ENCODE assay signal across 8 cellular contexts in the genomic region with DNA sequence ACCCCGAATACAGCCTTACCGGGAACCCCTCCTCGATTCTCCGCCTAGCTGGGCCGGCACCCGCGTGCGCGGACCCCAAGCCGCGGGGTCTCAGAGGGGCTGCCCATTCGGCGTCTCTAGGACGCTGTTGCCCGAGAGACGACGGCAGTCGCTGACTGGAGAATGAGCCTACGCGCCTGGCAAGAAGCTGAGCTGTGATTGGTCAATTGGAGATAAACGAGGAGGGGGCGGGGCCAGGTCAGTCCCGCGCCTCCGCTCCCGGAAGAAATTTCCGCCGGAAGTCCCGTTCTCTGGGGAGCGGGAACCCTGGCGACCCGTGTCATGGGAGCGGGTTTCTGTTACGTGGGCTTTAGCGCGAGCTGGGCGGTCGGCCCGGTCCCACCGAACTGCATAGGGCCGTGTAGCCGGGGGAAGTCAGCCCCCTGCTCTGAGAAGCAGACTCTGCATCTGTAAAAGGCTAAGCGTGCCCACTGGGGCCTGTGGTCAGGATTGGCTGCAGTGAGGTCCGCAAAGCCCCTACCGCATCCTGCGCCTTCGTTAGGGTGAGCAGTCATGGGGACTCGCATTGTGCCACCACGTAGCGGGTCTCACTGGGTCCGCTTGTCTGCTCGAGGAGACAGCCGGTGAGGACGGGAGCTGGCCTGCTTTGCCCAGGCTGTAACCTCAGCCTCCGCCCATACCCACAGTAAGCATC. TPM values are rescaled to one million over a fixed set of nuclear protein-coding genes. Genes with fewer than 3 reads are reported as not detected.
DNase-seq lines count a peak whose midpoint lies in the region; ATAC-seq, FAIRE-seq and TF ChIP-seq lines count a peak whose summit lies in the region.

A gene with protein sequence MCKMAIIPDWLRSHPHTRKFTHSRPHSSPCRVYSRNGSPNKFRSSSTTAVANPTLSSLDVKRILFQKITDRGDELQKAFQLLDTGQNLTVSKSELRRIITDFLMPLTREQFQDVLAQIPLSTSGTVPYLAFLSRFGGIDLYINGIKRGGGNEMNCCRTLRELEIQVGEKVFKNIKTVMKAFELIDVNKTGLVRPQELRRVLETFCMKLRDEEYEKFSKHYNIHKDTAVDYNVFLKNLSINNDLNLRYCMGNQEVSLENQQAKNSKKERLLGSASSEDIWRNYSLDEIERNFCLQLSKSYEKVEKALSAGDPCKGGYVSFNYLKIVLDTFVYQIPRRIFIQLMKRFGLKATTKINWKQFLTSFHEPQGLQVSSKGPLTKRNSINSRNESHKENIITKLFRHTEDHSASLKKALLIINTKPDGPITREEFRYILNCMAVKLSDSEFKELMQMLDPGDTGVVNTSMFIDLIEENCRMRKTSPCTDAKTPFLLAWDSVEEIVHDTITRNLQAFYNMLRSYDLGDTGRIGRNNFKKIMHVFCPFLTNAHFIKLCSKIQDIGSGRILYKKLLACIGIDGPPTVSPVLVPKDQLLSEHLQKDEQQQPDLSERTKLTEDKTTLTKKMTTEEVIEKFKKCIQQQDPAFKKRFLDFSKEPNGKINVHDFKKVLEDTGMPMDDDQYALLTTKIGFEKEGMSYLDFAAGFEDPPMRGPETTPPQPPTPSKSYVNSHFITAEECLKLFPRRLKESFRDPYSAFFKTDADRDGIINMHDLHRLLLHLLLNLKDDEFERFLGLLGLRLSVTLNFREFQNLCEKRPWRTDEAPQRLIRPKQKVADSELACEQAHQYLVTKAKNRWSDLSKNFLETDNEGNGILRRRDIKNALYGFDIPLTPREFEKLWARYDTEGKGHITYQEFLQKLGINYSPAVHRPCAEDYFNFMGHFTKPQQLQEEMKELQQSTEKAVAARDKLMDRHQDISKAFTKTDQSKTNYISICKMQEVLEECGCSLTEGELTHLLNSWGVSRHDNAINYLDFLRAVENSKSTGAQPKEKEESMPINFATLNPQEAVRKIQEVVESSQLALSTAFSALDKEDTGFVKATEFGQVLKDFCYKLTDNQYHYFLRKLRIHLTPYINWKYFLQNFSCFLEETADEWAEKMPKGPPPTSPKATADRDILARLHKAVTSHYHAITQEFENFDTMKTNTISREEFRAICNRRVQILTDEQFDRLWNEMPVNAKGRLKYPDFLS (N-terminal part only) (minus strand): TSS at position 157 of the 694 bp plus-strand sequence. CDS start 29,987 bp downstream, outside the sequence.

- peak within 1 kb of the TSS; percentile 86 to 91 for H3K9ac ChIP-seq in kidney (ENCODE audit: low read length in 2 of 2)

- peaks cover 3% of the 10 kb centered on the region for H3K27me3 Mint-ChIP-seq in chondrocyte (ENCODE audit: low read depth)

- H3K4me2 ChIP-seq in A549, result peak within 1 kb of the TSS; percentile 93

- peak within 1 kb of the TSS; percentile 90 for H3K4me3 ChIP-seq in A549
- peak within 1 kb of the TSS; percentile 92 to 99 for H3K4me3 ChIP-seq in kidney (ENCODE audit: low read length in 2 of 2)

- H3K9me3 Mint-ChIP-seq in chondrocyte (ENCODE audit: low read depth), result no peaks in the 10 kb centered on the region

- WGBS in A549 (ENCODE audit: missing lambda C conversion rate), result 10% methylated on average over 5 of the region's 55 CpGs

- peak; percentile 98 to 99 for ATAC-seq in A549
- peak; percentile 57 for ATAC-seq in GM18870 (IDR thresholded peaks at IDR 0.05; ENCODE audit: unreplicated experiment)
- ATAC-seq in HG03135 (IDR thresholded peaks at IDR 0.05; ENCODE audit: unreplicated experiment), result peak; percentile 79

- no peak for TF ChIP-seq RAD21 in A549 (conservative IDR thresholded peaks at IDR 0.05 in 1 of 2, IDR thresholded peaks at IDR 0.05 in 1 of 2)

- POLR2A ChIA-PET in A549 (lab: Yijun Ruan, JAX), result interaction anchor here (0.5 to 0.8 kb wide), 2 partner anchors 179 to 276 kb away, joined by 3 to 5 read pairs; no protein-coding TSS in a partner anchor

- no peak for TF ChIP-seq EP300 in A549 (IDR thresholded peaks at IDR 0.05)

- intact Hi-C loops in kidney (cut with DNase I), result no loop called here

- H3K4me3 Mint-ChIP-seq in chondrocyte (ENCODE audit: unreplicated experiment), result peak within 1 kb of the TSS; percentile 87

- H3K4me1 Mint-ChIP-seq in chondrocyte (ENCODE audit: low read depth), result peaks cover 17% of the 10 kb centered on the region

- H3K27ac ChIP-seq in A549, result peak within 1 kb of the TSS; percentile 85 to 97
- peak within 1 kb of the TSS; percentile 37 to 72 for H3K27ac ChIP-seq in kidney (ENCODE audit: low read depth in 2 of 2, low read length in 2 of 2)

- CTCF ChIA-PET in A549 (lab: Yijun Ruan, JAX), result no interaction called here

- H3K36me3 ChIP-seq in kidney (ENCODE audit: control insufficient read depth in 1 of 2, insufficient read depth in 2 of 2, low read length in 2 of 2), result no peaks in the 10 kb centered on the region

- peak within 1 kb of the TSS; percentile 93 for H3K27ac Mint-ChIP-seq in chondrocyte (ENCODE audit: unreplicated experiment)

- DNase-seq in A549 (ENCODE audit: low read depth in 1 of 2, low spot score in 1 of 2) (peak; percentile 80 to 92), NCI-H446 (lab: John Stamatoyannopoulos, UW) (peak; percentile 85 to 95), chondrocyte (ENCODE audit: low spot score) (peak; percentile 94), kidney (peak; percentile 96)
- peak; percentile 82 for DNase-seq in activated CD4-positive, alpha-beta T cell treated with anti-CD3 and anti-CD28 coated beads for 1 hour
- DNase-seq in stimulated activated CD4-positive, alpha-beta T cell treated with anti-CD3 and anti-CD28 coated beads, Interleukin-15, amount 100 ng/mL, for 24 hours, result peak; percentile 95

- no peak for FAIRE-seq in A549 (lab: Jason Lieb, UNC)
- FAIRE-seq in kidney (lab: Jason Lieb, UNC), result peak; percentile 86

- no peaks in the 10 kb centered on the region for H3K9me3 ChIP-seq in A549
- H3K9me3 ChIP-seq in kidney (ENCODE audit: control insufficient read depth in 1 of 2, low read length in 2 of 2), result no peaks in the 10 kb centered on the region

- H3K36me3 Mint-ChIP-seq in chondrocyte (ENCODE audit: low read depth), result no peaks in the 10 kb centered on the region

- H3K4me1 ChIP-seq in A549 (0 out of 3 replicates have a peak, but pooled peaks cover 5% of the 10 kb centered on the region), kidney (ENCODE audit: control insufficient read depth in 1 of 2, insufficient read depth in 1 of 2, low read depth in 1 of 2, low read length in 2 of 2) (peaks cover 0 to 10% of the 10 kb centered on the region in 2 donors)

- TF ChIP-seq CTCF in A549 (IDR thresholded peaks at IDR 0.05) (no peak), chondrocyte (IDR thresholded peaks at IDR 0.05) (no peak), kidney (IDR thresholded peaks at IDR 0.05; ENCODE audit: borderline replicate concordance, extremely low read depth, insufficient read depth) (no peak)

- TF ChIP-seq POLR2A in A549 (IDR thresholded peaks at IDR 0.05; ENCODE audit: low read length), result peak; percentile 60

TF ChIP-seq in A549, 52 proteins besides CTCF, POLR2A, EP300 and RAD21 (continues in another document):
- no peak for TF ChIP-seq ZFP36 (IDR thresholded peaks at IDR 0.05; ENCODE audit: borderline replicate concordance, partially characterized antibody)
- TF ChIP-seq JUN (IDR thresholded peaks at IDR 0.05), result peak in 1 of 2 experiments; percentile 58; a peak in 1 of 5 replicates
- TF ChIP-seq HOXB13 (CRISPR knock-in tag; IDR thresholded peaks at IDR 0.05; ENCODE audit: low read depth), result peak; percentile 90
- TF ChIP-seq HOXB5 (CRISPR knock-in tag; IDR thresholded peaks at IDR 0.05), result peak; percentile 77; the same call in 1 of the 2 replicates
- TF ChIP-seq, protein P1, sequence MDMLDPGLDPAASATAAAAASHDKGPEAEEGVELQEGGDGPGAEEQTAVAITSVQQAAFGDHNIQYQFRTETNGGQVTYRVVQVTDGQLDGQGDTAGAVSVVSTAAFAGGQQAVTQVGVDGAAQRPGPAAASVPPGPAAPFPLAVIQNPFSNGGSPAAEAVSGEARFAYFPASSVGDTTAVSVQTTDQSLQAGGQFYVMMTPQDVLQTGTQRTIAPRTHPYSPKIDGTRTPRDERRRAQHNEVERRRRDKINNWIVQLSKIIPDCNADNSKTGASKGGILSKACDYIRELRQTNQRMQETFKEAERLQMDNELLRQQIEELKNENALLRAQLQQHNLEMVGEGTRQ (IDR thresholded peaks at IDR 0.05), result no peak; the same call in 1 of the 2 replicates
- TF ChIP-seq, protein P2, sequence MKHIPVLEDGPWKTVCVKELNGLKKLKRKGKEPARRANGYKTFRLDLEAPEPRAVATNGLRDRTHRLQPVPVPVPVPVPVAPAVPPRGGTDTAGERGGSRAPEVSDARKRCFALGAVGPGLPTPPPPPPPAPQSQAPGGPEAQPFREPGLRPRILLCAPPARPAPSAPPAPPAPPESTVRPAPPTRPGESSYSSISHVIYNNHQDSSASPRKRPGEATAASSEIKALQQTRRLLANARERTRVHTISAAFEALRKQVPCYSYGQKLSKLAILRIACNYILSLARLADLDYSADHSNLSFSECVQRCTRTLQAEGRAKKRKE (CRISPR knock-in tag; IDR thresholded peaks at IDR 0.05; ENCODE audit: low read depth), result peak; percentile 80
- TF ChIP-seq, protein P3, sequence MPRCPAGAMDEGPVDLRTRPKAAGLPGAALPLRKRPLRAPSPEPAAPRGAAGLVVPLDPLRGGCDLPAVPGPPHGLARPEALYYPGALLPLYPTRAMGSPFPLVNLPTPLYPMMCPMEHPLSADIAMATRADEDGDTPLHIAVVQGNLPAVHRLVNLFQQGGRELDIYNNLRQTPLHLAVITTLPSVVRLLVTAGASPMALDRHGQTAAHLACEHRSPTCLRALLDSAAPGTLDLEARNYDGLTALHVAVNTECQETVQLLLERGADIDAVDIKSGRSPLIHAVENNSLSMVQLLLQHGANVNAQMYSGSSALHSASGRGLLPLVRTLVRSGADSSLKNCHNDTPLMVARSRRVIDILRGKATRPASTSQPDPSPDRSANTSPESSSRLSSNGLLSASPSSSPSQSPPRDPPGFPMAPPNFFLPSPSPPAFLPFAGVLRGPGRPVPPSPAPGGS (IDR thresholded peaks at IDR 0.05), result no peak
- no peak for TF ChIP-seq FOSL2 (IDR thresholded peaks at IDR 0.05)
- TF ChIP-seq FOSL2 (CRISPR knock-in tag; IDR thresholded peaks at IDR 0.05), result 0 out of 2 replicates have a peak, but pooled peaks have one; percentile 3
- TF ChIP-seq RNF2 (IDR thresholded peaks at IDR 0.05; ENCODE audit: borderline replicate concordance, low read depth), result peak; percentile 75; the same call in 1 of the 2 replicates
- 0 out of 2 replicates have a peak, but pooled peaks have one; percentile 15 for TF ChIP-seq EHF (CRISPR knock-in tag; IDR thresholded peaks at IDR 0.05)
- no peak for TF ChIP-seq RCOR1 (IDR thresholded peaks at IDR 0.05; ENCODE audit: low read depth, low read length)

RNA-seq across cellular contexts. Expression of the gene that starts here (rescaled TPM):
- 1.1 and 1.2 TPM in 2 replicates for polyA plus RNA-seq in A549 (2011; rRNA removed)
- 0.16 and 0.21 TPM in 2 replicates for polyA plus RNA-seq in A549 (2012; cell fraction: cytosol; rRNA removed)
- 0.11 and 0.18 TPM in 2 replicates for polyA plus RNA-seq in A549 (2012; cell fraction: nucleus; rRNA removed)
- 0.46 to 0.51 TPM (median 0.47 TPM) in 3 replicates for polyA plus RNA-seq in A549 (2017; fragmentation: RNase III; extraction: RNeasy Plus Mini Kit Qiagen cat#74134 plus additional on column Dnase treatment)
- polyA minus RNA-seq in A549 (2011; rRNA and poly(A)+ RNA removed), result 0.39 and 0.66 TPM in 2 replicates
- total RNA-seq in chondrocyte, result 0.49 to 1.5 TPM (median 1.1 TPM) in 3 replicates
- total RNA-seq in kidney, result 11.8 TPM
- polyA plus RNA-seq in kidney (ENCODE audit: insufficient read depth, low read depth, low replicate concordance), result 1.5 TPM

Comparison
In these comparisons a context has a peak if more than half of its experiments do, and no peak if none do; other contexts are left out.
1. Peak in every context shown above with its lines: DNase-seq, ATAC-seq, H3K4me3 ChIP-seq and H3K27ac ChIP-seq.